In the genomic region with DNA sequence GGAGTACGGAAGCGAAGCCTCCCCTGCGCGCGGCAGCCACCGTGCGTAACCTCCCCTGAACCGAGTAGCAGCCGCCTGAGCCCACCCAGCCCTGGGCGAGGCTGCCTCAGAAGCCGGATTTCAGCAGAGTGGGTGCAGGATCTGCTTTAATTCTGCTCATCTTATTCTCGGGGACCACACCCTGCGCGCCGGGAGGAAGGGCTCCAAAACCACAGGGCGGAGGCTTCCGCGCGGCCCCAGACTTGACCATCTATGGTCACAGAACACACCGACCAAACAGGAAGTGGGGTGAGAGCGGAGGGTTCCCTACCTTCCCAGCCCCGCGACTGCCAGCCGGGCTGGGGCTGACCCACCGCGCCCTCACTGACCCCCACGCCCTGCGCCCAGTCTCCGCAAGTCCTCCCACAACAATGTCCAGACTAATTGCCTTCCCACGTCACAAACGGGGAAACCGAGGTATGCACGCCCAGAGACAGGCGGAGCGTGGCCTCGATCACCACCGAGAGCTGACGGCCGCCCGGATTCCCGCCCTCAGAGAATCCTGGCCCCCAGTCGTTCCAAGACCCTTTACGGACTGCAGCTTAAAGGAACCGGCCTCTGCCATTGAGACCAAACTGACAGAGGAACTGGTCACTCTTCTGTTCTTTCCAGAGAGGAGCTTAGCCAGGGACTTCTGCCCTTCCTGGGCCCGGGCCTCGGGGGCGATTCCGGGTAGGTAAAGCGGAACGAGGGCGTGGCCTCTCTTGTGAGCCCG, we compare ENCODE assay signal across 8 cellular contexts. TPM values are rescaled to one million over a fixed set of nuclear protein-coding genes. Genes with fewer than 3 reads are reported as not detected.
A peak's percentile ranks its signal among the peaks of the same experiment; 100 is the strongest.
DNase-seq lines count a peak whose midpoint lies in the region; ATAC-seq and TF ChIP-seq lines count a peak whose summit lies in the region.

No MANE protein-coding gene starts in this region.

- H3K4me1 Mint-ChIP-seq in stimulated activated memory B cell treated with anti-CD40 and anti-IgM and Interleukin-4, amounts not matched to agents 10 μg/mL and 1 μg/mL and 100 μg/mL, for 72 hours: peaks cover 54% of the 10 kb centered on the region

- H3K9me3 ChIP-seq in OCI-LY1 (ENCODE audit: low read length) (no peaks in the 10 kb centered on the region), muscle layer of duodenum (ENCODE audit: control insufficient read depth in 1 of 2, low read length in 2 of 2) (no peaks in the 10 kb centered on the region)

- peak; percentile 69 for ATAC-seq in GM19455 (IDR thresholded peaks at IDR 0.05; ENCODE audit: unreplicated experiment)
- peak; percentile 54 for ATAC-seq in HG03571 (IDR thresholded peaks at IDR 0.05; ENCODE audit: unreplicated experiment)
- ATAC-seq in stimulated activated memory B cell treated with anti-CD40 and anti-IgM and Interleukin-4, amounts not matched to agents 10 μg/mL and 1 μg/mL and 100 μg/mL, for 72 hours: peak; percentile 88

- H3K4me1 ChIP-seq in OCI-LY1 (ENCODE audit: insufficient read depth, low read length, severe bottlenecking): peaks cover 45% of the 10 kb centered on the region
- H3K4me1 ChIP-seq in muscle layer of duodenum (ENCODE audit: control insufficient read depth in 1 of 2, insufficient read depth in 2 of 2, low read length in 2 of 2): peaks cover 22 to 65% of the 10 kb centered on the region in 2 donors

- no peaks in the 10 kb centered on the region for H3K27me3 Mint-ChIP-seq in stimulated activated memory B cell treated with anti-CD40 and anti-IgM and Interleukin-4, amounts not matched to agents 10 μg/mL and 1 μg/mL and 100 μg/mL, for 72 hours

- peak overlapping the region; percentile 97 for H3K9ac ChIP-seq in OCI-LY1 (ENCODE audit: low read length)

- TF ChIP-seq CTCF in OCI-LY1 (IDR thresholded peaks at IDR 0.05; ENCODE audit: low read length): no peak

- H3K36me3 ChIP-seq in OCI-LY1 (ENCODE audit: insufficient read depth, low read length) (peaks cover 14% of the 10 kb centered on the region), muscle layer of duodenum (ENCODE audit: control insufficient read depth in 1 of 2, insufficient read depth in 2 of 2, low read length in 2 of 2) (peaks cover 0 to 7% of the 10 kb centered on the region in 2 donors)

- no peaks in the 10 kb centered on the region for H3K9me2 ChIP-seq in OCI-LY1 (ENCODE audit: low read depth, low read length)

- H3K27me3 ChIP-seq in OCI-LY1 (ENCODE audit: insufficient read depth, low read length) (no peaks in the 10 kb centered on the region), muscle layer of duodenum (ENCODE audit: low read depth, low read length) (no peaks in the 10 kb centered on the region)

- peak overlapping the region; percentile 80 for H3K4me3 ChIP-seq in OCI-LY1 (ENCODE audit: low read depth, low read length, poor library complexity, severe bottlenecking)
- peak overlapping the region; percentile 93 to 98 for H3K4me3 ChIP-seq in muscle layer of duodenum (ENCODE audit: low read depth in 1 of 2, low read length in 2 of 2)

- H3K4me2 ChIP-seq in OCI-LY1 (ENCODE audit: low read length): peak overlapping the region; percentile 95

- peak; percentile 97 for TF ChIP-seq POLR2A in erythroblast (IDR thresholded peaks at IDR 0.05; ENCODE audit: low read length)

- H3K27ac Mint-ChIP-seq in stimulated activated memory B cell treated with anti-CD40 and anti-IgM and Interleukin-4, amounts not matched to agents 10 μg/mL and 1 μg/mL and 100 μg/mL, for 72 hours: peak overlapping the region; percentile 96

- peaks cover 15% of the 10 kb centered on the region for H3K36me3 Mint-ChIP-seq in stimulated activated memory B cell treated with anti-CD40 and anti-IgM and Interleukin-4, amounts not matched to agents 10 μg/mL and 1 μg/mL and 100 μg/mL, for 72 hours

- peak overlapping the region; percentile 88 for H3K4me3 Mint-ChIP-seq in stimulated activated memory B cell treated with anti-CD40 and anti-IgM and Interleukin-4, amounts not matched to agents 10 μg/mL and 1 μg/mL and 100 μg/mL, for 72 hours

- peak overlapping the region; percentile 99 for H3K27ac ChIP-seq in OCI-LY1 (ENCODE audit: low read depth, low read length, poor library complexity, severe bottlenecking)
- peak overlapping the region; percentile 100 for H3K27ac ChIP-seq in muscle layer of duodenum (ENCODE audit: low read length)

- in situ Hi-C loops in Caki2 (cut with HindIII; ENCODE audit: low pct_unique_long_range_greater_than_20kb, low sequenced_read_pairs): no loop called here

- DNase-seq in Caki2 (ENCODE audit: low read depth) (peak; percentile 87), activated T-cell treated with anti-CD3 and anti-CD28 coated beads for 4 hours (peak; percentile 40), erythroblast (lab: John Stamatoyannopoulos, UW) (peak; percentile 84 to 88)

- H2AFZ ChIP-seq in OCI-LY1 (ENCODE audit: low read length): no peak overlapping the region

- peaks cover 5% of the 10 kb centered on the region; the same call in 1 of the 2 replicates for H3F3A ChIP-seq in OCI-LY1 (ENCODE audit: insufficient read depth, low read length)

- no peaks in the 10 kb centered on the region for H3K9me3 Mint-ChIP-seq in stimulated activated memory B cell treated with anti-CD40 and anti-IgM and Interleukin-4, amounts not matched to agents 10 μg/mL and 1 μg/mL and 100 μg/mL, for 72 hours

- H3K79me2 ChIP-seq in OCI-LY1 (ENCODE audit: insufficient read depth, low read length): peaks cover 42% of the 10 kb centered on the region

- no peaks in the 10 kb centered on the region for H4K20me1 ChIP-seq in OCI-LY1 (ENCODE audit: insufficient read depth, low read length)

RNA-seq across cellular contexts. Expression of a gene that starts 0.6 kb away (rescaled TPM):
- total RNA-seq in Caki2 (2014; rRNA removed; shearing (Covaris generic); ENCODE audit: low replicate concordance): 116 and 154 TPM in 2 replicates

RNA-seq across cellular contexts. Expression of a gene that starts 57.1 kb away (rescaled TPM):
- total RNA-seq in Caki2 (2014; rRNA removed; shearing (Covaris generic); ENCODE audit: low replicate concordance): 120 and 141 TPM in 2 replicates

Comparison
In these comparisons a context has a peak if more than half of its experiments do, and no peak if none do; other contexts are left out.
1. Peak in every context shown above with its lines: DNase-seq, ATAC-seq, H3K4me3 ChIP-seq and H3K27ac ChIP-seq.